ENCODE assay signal across 18 cellular contexts in the genomic region with DNA sequence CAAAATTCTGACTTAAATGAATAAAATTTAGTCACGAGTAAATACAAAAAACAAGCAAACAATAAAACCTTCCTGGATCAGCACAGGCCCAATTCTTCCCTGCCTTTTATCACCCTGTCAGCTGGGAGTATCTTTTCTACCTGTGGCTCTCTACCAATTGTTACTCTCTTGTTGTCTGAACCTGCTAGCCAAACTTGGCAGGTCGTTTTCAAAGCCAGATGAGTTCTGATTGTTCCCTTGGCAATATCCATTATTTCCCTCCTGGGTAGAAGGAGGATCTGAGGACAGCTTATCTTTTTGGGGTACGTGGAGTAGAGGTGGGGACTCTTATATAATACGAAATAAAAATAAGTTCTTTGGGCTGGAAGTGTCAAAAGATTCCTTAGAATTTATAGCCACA. TPM values are rescaled to one million over a fixed set of nuclear protein-coding genes. Genes with fewer than 3 reads are reported as not detected.
A peak's percentile ranks its signal among the peaks of the same experiment; 100 is the strongest.
DNase-seq lines count a peak whose midpoint lies in the region; ATAC-seq and TF ChIP-seq lines count a peak whose summit lies in the region.
"Had no signal": no experiment of that assay in that cellular context is flagged by ENCODE, and none has a peak within 500 bp of the region (broad histone marks: within the 10 kb centered on the region; RNA-seq: fewer than 3 reads in every experiment).

No MANE protein-coding gene starts in this region.

- H3K4me3 Mint-ChIP-seq in T-helper 17 cell: no peak overlapping the region
- H3K4me3 Mint-ChIP-seq: CD4-positive, CD25-positive, alpha-beta regulatory T cell; IgD-negative memory B cell had no signal

- H3K27me3 Mint-ChIP-seq in T-helper 17 cell: no peaks in the 10 kb centered on the region
- H3K27me3 Mint-ChIP-seq: CD4-positive, CD25-positive, alpha-beta regulatory T cell; IgD-negative memory B cell had no signal

- H2BK5ac ChIP-seq in mesendoderm (ENCODE audit: low read length): no peak overlapping the region

- H3K27ac ChIP-seq in left ventricle myocardium inferior (replicated peaks): peak overlapping the region; percentile 69
- peak overlapping the region in 3 of 10 donors; percentile 30 to 59 (median 45) for H3K27ac ChIP-seq in heart right ventricle
- H3K27ac ChIP-seq in mesendoderm (ENCODE audit: low read depth, low read length): peak overlapping the region; percentile 52
- peak overlapping the region; percentile 1 to 19 for H3K27ac ChIP-seq in uterus
- H3K27ac ChIP-seq: Peyer's patch had no signal

- H3K23ac ChIP-seq in mesendoderm (ENCODE audit: low read length): no peak overlapping the region

- peaks cover 3% of the 10 kb centered on the region for H3K36me3 Mint-ChIP-seq in T-helper 17 cell (ENCODE audit: low read depth)

- H3K4me1 ChIP-seq in left ventricle myocardium inferior (peaks cover 69% of the 10 kb centered on the region), heart right ventricle (peaks cover 0 to 84% (median 35%) of the 10 kb centered on the region in 9 donors), mesendoderm (ENCODE audit: control insufficient read depth, low read depth, low read length) (peaks cover 13% of the 10 kb centered on the region), uterus (peaks cover 0 to 9% of the 10 kb centered on the region in 2 donors)
- H3K4me1 ChIP-seq: Peyer's patch had no signal

- H3K27ac Mint-ChIP-seq in T-helper 17 cell: no peak overlapping the region
- H3K27ac Mint-ChIP-seq: CD4-positive, CD25-positive, alpha-beta regulatory T cell; IgD-negative memory B cell had no signal

- H4K5ac ChIP-seq in mesendoderm (ENCODE audit: low read length): no peak overlapping the region

- H2AK5ac ChIP-seq in mesendoderm (ENCODE audit: low read length): no peak overlapping the region

- H3K79me1 ChIP-seq in mesendoderm (ENCODE audit: low read length): no peaks in the 10 kb centered on the region

- DNase-seq in left ventricle myocardium inferior: no peak
- DNase-seq in heart right ventricle: no peak
- DNase-seq in cerebellar cortex (ENCODE audit: low spot score): peak; percentile 57
- DNase-seq in mesendoderm: peak; percentile 80
- DNase-seq in uterus: no peak
- no peak for DNase-seq in T-helper 17 cell
- DNase-seq: CD4-positive, CD25-positive, alpha-beta regulatory T cell; EL; MV-4-11; NCI-H1105 treated with DMSO at 0.1 percent for 48 hours; NCI-H2029 treated with DMSO at 0.1 percent for 48 hours; NCI-H345; NCI-H524; NCI-H774; Peyer's patch had no signal

- H3K9ac ChIP-seq in mesendoderm (ENCODE audit: low read length): no peak overlapping the region

- H3K4me3 ChIP-seq in left ventricle myocardium inferior: no peak overlapping the region
- no peak overlapping the region for H3K4me3 ChIP-seq in heart right ventricle
- no peak overlapping the region for H3K4me3 ChIP-seq in mesendoderm (ENCODE audit: low read length)
- H3K4me3 ChIP-seq in uterus: no peak overlapping the region
- H3K4me3 ChIP-seq: Peyer's patch had no signal

- ATAC-seq in heart right ventricle (no peak), GM21526 (IDR thresholded peaks at IDR 0.05; ENCODE audit: low FRiP score, unreplicated experiment) (no peak), T-helper 17 cell (no peak)
- ATAC-seq: HCT116 had no signal

- intact Hi-C loops in left ventricle myocardium inferior (cut with micrococcal nuclease): no loop called here
- intact Hi-C loops in heart right ventricle (cut with DNase I): no loop called here
- intact Hi-C loops in uterus (cut with DNase I; ENCODE audit: low total_unique reads): no loop called here

- H3K4me1 Mint-ChIP-seq in T-helper 17 cell: peaks cover 2% of the 10 kb centered on the region
- H3K4me1 Mint-ChIP-seq: IgD-negative memory B cell had no signal

- H3K36me3 ChIP-seq in left ventricle myocardium inferior (peaks cover 72% of the 10 kb centered on the region), heart right ventricle (peaks cover 0 to 100% (median 49%) of the 10 kb centered on the region in 9 donors), mesendoderm (ENCODE audit: control insufficient read depth, insufficient read depth, low read length) (peaks cover 6% of the 10 kb centered on the region), uterus (no peaks in the 10 kb centered on the region)

- H3K9me3 ChIP-seq in left ventricle myocardium inferior (replicated peaks) (no peaks in the 10 kb centered on the region), heart right ventricle (no peaks in the 10 kb centered on the region), uterus (no peaks in the 10 kb centered on the region), T-helper 17 cell (ENCODE audit: control insufficient read depth, low read length, poor library complexity, severe bottlenecking) (no peaks in the 10 kb centered on the region)
- H3K9me3 ChIP-seq: Peyer's patch had no signal

- no peak overlapping the region for H4K8ac ChIP-seq in mesendoderm (ENCODE audit: low read depth, low read length)

- peak overlapping the region; percentile 69 for H3K18ac ChIP-seq in mesendoderm (ENCODE audit: low read length)

- H3K27me3 ChIP-seq in left ventricle myocardium inferior (ENCODE audit: low read depth) (no peaks in the 10 kb centered on the region), heart right ventricle (no peaks in the 10 kb centered on the region), mesendoderm (ENCODE audit: insufficient read depth, low read length, poor library complexity) (no peaks in the 10 kb centered on the region), uterus (no peaks in the 10 kb centered on the region)
- H3K27me3 ChIP-seq: Peyer's patch had no signal

- TF ChIP-seq CTCF in left ventricle myocardium inferior (IDR thresholded peaks at IDR 0.05; ENCODE audit: borderline replicate concordance): no peak
- TF ChIP-seq CTCF in heart right ventricle (IDR thresholded peaks at IDR 0.05): no peak
- no peak for TF ChIP-seq CTCF in uterus (IDR thresholded peaks at IDR 0.05)

- no peak overlapping the region for H2BK120ac ChIP-seq in mesendoderm (ENCODE audit: low read depth, low read length)

- no peak overlapping the region for H3K4me2 ChIP-seq in mesendoderm (ENCODE audit: low read length)

- H3K56ac ChIP-seq in mesendoderm (ENCODE audit: low read length): no peak overlapping the region

- TF ChIP-seq POLR2A in uterus (IDR thresholded peaks at IDR 0.05): no peak

- WGBS in heart right ventricle, 2 donors: 49 to 57% methylated on average over 4 of the region's 4 CpGs
- no CpG with 5 or more reads among the region's 4 CpGs for WGBS in mesendoderm (ENCODE audit: extremely low coverage, insufficient coverage, low lambda C conversion rate)

- H3K79me2 ChIP-seq in mesendoderm (ENCODE audit: control insufficient read depth, insufficient read depth, low read length): no peaks in the 10 kb centered on the region

- H2BK15ac ChIP-seq in mesendoderm (replicated peaks; ENCODE audit: low read depth): no peak overlapping the region

- no peak overlapping the region for H3K4ac ChIP-seq in mesendoderm (ENCODE audit: low read depth, low read length)

RNA-seq across cellular contexts. Expression of gene SNX19, which starts 40.2 kb away (rescaled TPM):
- 56.0 TPM for total RNA-seq in left ventricle myocardium inferior
- 10 to 100 TPM; 37.1 to 60.9 (median 54.5) TPM for total RNA-seq in heart right ventricle
- polyA plus RNA-seq in heart right ventricle: 10 to 100 TPM; 10.4 to 16.2 TPM
- polyA plus RNA-seq in mesendoderm (2013, experiment 1 of 2): 15.2 TPM
- polyA plus RNA-seq in mesendoderm (2013, experiment 2 of 2): 15.8 TPM
- 100 to 1,000 TPM in 1 of 4 donors, 10 to 100 TPM in 3; 24.4 to 226 (median 82.3) TPM for total RNA-seq in uterus
- 10 to 100 TPM; 64.6 to 67.3 TPM for total RNA-seq in T-helper 17 cell

Comparison
In these comparisons a context has a peak if more than half of its experiments do, and no peak if none do; other contexts are left out.
1. DNase-seq: peak in cerebellar cortex (single experiment) and mesendoderm (single experiment); none in left ventricle myocardium inferior (single experiment), heart right ventricle (0 of 2), uterus (0 of 2) and T-helper 17 cell (0 of 3).